8 cellular contexts compared by ENCODE assay signal in genomic region chrX:50903387-50904027, GRCh38. TPM values are rescaled to one million over a fixed set of nuclear protein-coding genes. Genes with fewer than 3 reads are reported as not detected.
DNase-seq lines count a peak whose midpoint lies in the region; ATAC-seq and TF ChIP-seq lines count a peak whose summit lies in the region.

No MANE protein-coding gene starts in this region.

- no TSS peak for BruUV-seq in PC-9 (replicated peaks; lab: Mats Ljungman, UMichigan)

- POLR2A ChIA-PET in PC-9 (lab: Charles Lee; ENCODE audit: unreplicated experiment), result no interaction called here

- no peaks in the 10 kb centered on the region for H3K27me3 ChIP-seq in PC-9 (ENCODE audit: insufficient read depth, low read depth)

- no peak overlapping the region for H3K27ac ChIP-seq in PC-9

- H3K4me3 Mint-ChIP-seq in activated T-helper 2 cell treated with anti-CD3 and anti-CD28 coated beads, Interferon-gamma antibody, Interleukin-2, Interleukin-4, amounts not matched to agents 10 μg/mL and 5 μg/mL and 100 μg/mL, durations not matched to agents 14 hours and 24 hours and 36 hours (ENCODE audit: low read depth), result no peak overlapping the region

- ATAC-seq in GM21423 (IDR thresholded peaks at IDR 0.05; ENCODE audit: unreplicated experiment) (peak; percentile 62), HG02571 (IDR thresholded peaks at IDR 0.05; ENCODE audit: unreplicated experiment) (no peak)

- intact Hi-C loops in PC-9 (cut with micrococcal nuclease; ENCODE audit: unreplicated experiment), result loop anchor here (1.0 to 5.0 kb wide), 2 partner anchors 155 to 211 kb away; no protein-coding TSS in a partner anchor
- intact Hi-C loops in activated T-helper 2 cell treated with anti-CD3 and anti-CD28 coated beads, Interferon-gamma antibody, Interleukin-2, Interleukin-4, amounts not matched to agents 10 μg/mL and 5 μg/mL and 100 μg/mL, durations not matched to agents 14 hours and 24 hours and 36 hours (cut with micrococcal nuclease), result no loop called here

- CTCF ChIA-PET in PC-9 (lab: Charles Lee), result interaction anchor here (1.0 kb wide), 1 partner anchor 156 kb away, joined by 3 read pairs; no protein-coding TSS in a partner anchor

- H3K4me2 ChIP-seq in PC-9, result no peak overlapping the region

- no peaks in the 10 kb centered on the region for H3K27me3 Mint-ChIP-seq in activated T-helper 2 cell treated with anti-CD3 and anti-CD28 coated beads, Interferon-gamma antibody, Interleukin-2, Interleukin-4, amounts not matched to agents 10 μg/mL and 5 μg/mL and 100 μg/mL, durations not matched to agents 14 hours and 24 hours and 36 hours (ENCODE audit: low read depth)

- H3K36me3 ChIP-seq in PC-9 (ENCODE audit: low read depth), result no peaks in the 10 kb centered on the region

- H2AFZ ChIP-seq in PC-9, result no peak overlapping the region

- peak; percentile 23 for DNase-seq in DMS53 treated with DMSO at 0.1 percent for 48 hours (lab: John Stamatoyannopoulos, UW; ENCODE audit: unreplicated experiment)
- peak in 1 of 2 experiments; percentile 13 for DNase-seq in PC-9
- peak; percentile 7 for DNase-seq in fibroblast of the aortic adventitia (ENCODE audit: low read depth)
- peak; percentile 77 for DNase-seq in pons (ENCODE audit: low spot score)
- no peak for DNase-seq in activated T-helper 2 cell treated with anti-CD3 and anti-CD28 coated beads, Interferon-gamma antibody, Interleukin-2, Interleukin-4, amounts not matched to agents 10 μg/mL and 5 μg/mL and 100 μg/mL, durations not matched to agents 14 hours and 24 hours and 36 hours (ENCODE audit: low spot score)
- no peak for DNase-seq in activated CD4-positive, CD25-positive, alpha-beta regulatory T cell (lab: John Stamatoyannopoulos, UW)

- H3K9me3 Mint-ChIP-seq in activated T-helper 2 cell treated with anti-CD3 and anti-CD28 coated beads, Interferon-gamma antibody, Interleukin-2, Interleukin-4, amounts not matched to agents 10 μg/mL and 5 μg/mL and 100 μg/mL, durations not matched to agents 14 hours and 24 hours and 36 hours, result no peaks in the 10 kb centered on the region

- no peaks in the 10 kb centered on the region for H3K9me2 ChIP-seq in PC-9 (ENCODE audit: insufficient read depth)

- no peaks in the 10 kb centered on the region for H3K4me1 ChIP-seq in PC-9 (replicated peaks; ENCODE audit: insufficient read depth)

- no peaks in the 10 kb centered on the region for H3K36me3 Mint-ChIP-seq in activated T-helper 2 cell treated with anti-CD3 and anti-CD28 coated beads, Interferon-gamma antibody, Interleukin-2, Interleukin-4, amounts not matched to agents 10 μg/mL and 5 μg/mL and 100 μg/mL, durations not matched to agents 14 hours and 24 hours and 36 hours (ENCODE audit: low read depth)

- H3K9me3 ChIP-seq in PC-9 (ENCODE audit: insufficient read depth, low read depth), result no peaks in the 10 kb centered on the region

- no peaks in the 10 kb centered on the region for H3K79me2 ChIP-seq in PC-9 (ENCODE audit: low read depth)

- no peaks in the 10 kb centered on the region for H3F3A ChIP-seq in PC-9 (ENCODE audit: insufficient read depth, low read depth)

- H3K4me1 Mint-ChIP-seq in activated T-helper 2 cell treated with anti-CD3 and anti-CD28 coated beads, Interferon-gamma antibody, Interleukin-2, Interleukin-4, amounts not matched to agents 10 μg/mL and 5 μg/mL and 100 μg/mL, durations not matched to agents 14 hours and 24 hours and 36 hours (ENCODE audit: low read depth), result no peaks in the 10 kb centered on the region

- H3K4me3 ChIP-seq in PC-9 (no peak overlapping the region), fibroblast of the aortic adventitia (ENCODE audit: low read depth, low read length) (no peak overlapping the region)

- no peak overlapping the region for H3K27ac Mint-ChIP-seq in activated T-helper 2 cell treated with anti-CD3 and anti-CD28 coated beads, Interferon-gamma antibody, Interleukin-2, Interleukin-4, amounts not matched to agents 10 μg/mL and 5 μg/mL and 100 μg/mL, durations not matched to agents 14 hours and 24 hours and 36 hours

- H4K20me1 ChIP-seq in PC-9 (ENCODE audit: insufficient read depth), result no peaks in the 10 kb centered on the region

- TF ChIP-seq CTCF in PC-9 (conservative IDR thresholded peaks at IDR 0.05) (peak; percentile 60), fibroblast of the aortic adventitia (IDR thresholded peaks at IDR 0.05; ENCODE audit: insufficient read depth, low read length) (peak; percentile 41)

RNA-seq across cellular contexts. Expression of gene BMP15, which starts 7.0 kb away (rescaled TPM):
- total RNA-seq in PC-9 (2021) (not detected in 2 replicates), fibroblast of the aortic adventitia (ENCODE audit: low replicate concordance) (not detected in 2 replicates)
- not detected in 2 replicates for total RNA-seq in activated T-helper 2 cell treated with anti-CD3 and anti-CD28 coated beads, Interferon-gamma antibody, Interleukin-2, Interleukin-4, amounts not matched to agents 10 μg/mL and 5 μg/mL and 100 μg/mL, durations not matched to agents 14 hours and 24 hours and 36 hours

Comparison
In these comparisons a context has a peak if more than half of its experiments do, and no peak if none do; other contexts are left out.
1. DNase-seq: peak in DMS53 treated with DMSO at 0.1 percent for 48 hours (single experiment), fibroblast of the aortic adventitia (single experiment) and pons (single experiment); none in activated T-helper 2 cell treated with anti-CD3 and anti-CD28 coated beads, Interferon-gamma antibody, Interleukin-2, Interleukin-4, amounts not matched to agents 10 μg/mL and 5 μg/mL and 100 μg/mL, durations not matched to agents 14 hours and 24 hours and 36 hours (single experiment) and activated CD4-positive, CD25-positive, alpha-beta regulatory T cell (0 of 4).